Comparison of ENCODE assay signal across 8 cellular contexts in the genomic region with DNA sequence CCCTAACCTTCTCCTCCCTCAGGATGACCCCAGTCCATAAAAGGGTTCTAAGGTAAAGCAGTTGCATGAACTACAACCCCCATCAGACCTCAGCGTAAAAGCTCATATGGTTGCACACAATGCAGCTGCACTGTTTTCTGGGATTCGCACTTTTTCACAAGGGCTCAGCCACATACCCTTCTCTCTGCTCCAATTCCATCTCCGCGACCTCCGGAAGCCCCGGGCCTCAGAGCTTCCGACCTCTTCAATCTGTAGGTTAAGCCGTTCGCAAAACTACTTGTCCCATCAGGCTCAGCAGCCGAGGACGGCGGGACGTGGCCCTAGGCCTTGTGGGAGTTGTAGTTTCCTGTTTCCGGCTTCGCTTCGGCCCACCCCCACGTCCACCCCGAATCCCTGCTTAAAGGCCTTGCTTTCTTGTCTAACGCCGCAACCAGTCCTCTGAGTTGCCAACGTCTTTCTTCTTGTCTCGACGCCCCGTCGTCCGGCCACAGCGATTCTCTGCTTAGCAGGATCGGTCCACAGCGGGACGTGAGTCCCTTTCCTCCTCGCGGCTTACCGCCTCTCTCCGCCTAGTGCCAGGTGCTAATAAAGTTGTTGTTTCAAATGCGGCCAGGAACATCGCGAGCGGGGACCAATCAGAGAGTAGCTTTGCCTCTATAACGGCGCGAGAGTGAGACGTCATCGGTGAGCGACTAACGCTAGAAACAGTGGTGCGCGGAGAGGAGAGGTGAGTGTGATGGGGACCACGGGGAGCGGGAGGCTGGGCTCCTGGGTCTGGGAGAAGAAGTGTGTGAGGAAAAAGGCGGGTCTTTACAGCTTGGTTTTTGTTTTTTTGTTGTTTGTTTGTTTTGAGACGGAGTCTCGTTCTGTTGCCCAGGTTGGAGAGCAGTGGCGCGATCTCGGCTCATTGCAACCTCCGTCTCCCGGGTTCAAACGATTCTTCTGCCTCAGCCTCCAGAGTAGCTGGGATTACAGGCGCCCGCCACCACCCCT. TPM values are rescaled to one million over a fixed set of nuclear protein-coding genes. Genes with fewer than 3 reads are reported as not detected.
DNase-seq lines count a peak whose midpoint lies in the region; ATAC-seq and TF ChIP-seq lines count a peak whose summit lies in the region.

A gene with protein sequence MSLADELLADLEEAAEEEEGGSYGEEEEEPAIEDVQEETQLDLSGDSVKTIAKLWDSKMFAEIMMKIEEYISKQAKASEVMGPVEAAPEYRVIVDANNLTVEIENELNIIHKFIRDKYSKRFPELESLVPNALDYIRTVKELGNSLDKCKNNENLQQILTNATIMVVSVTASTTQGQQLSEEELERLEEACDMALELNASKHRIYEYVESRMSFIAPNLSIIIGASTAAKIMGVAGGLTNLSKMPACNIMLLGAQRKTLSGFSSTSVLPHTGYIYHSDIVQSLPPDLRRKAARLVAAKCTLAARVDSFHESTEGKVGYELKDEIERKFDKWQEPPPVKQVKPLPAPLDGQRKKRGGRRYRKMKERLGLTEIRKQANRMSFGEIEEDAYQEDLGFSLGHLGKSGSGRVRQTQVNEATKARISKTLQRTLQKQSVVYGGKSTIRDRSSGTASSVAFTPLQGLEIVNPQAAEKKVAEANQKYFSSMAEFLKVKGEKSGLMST (plus strand): TSS at position 684 of the 993 bp plus-strand sequence. CDS start 2,525 bp downstream, outside the sequence.
A gene with protein sequence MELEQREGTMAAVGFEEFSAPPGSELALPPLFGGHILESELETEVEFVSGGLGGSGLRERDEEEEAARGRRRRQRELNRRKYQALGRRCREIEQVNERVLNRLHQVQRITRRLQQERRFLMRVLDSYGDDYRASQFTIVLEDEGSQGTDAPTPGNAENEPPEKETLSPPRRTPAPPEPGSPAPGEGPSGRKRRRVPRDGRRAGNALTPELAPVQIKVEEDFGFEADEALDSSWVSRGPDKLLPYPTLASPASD (minus strand): TSS at position 587 of the 993 bp plus-strand sequence. CDS start 388 bp downstream, at position 199.

- intact Hi-C loops in activated CD4-positive, alpha-beta memory T cell treated with anti-CD3 and anti-CD28 coated beads for 36 hours (cut with micrococcal nuclease), result loop anchor here (1.0 to 10.0 kb wide), 8 partner anchors 13 to 1928 kb away; a partner anchor contains a TSS
- intact Hi-C loops in right lobe of liver (cut with DNase I), result no loop called here

- peaks cover 27% of the 10 kb centered on the region for H3K4me1 Mint-ChIP-seq in activated CD4-positive, alpha-beta memory T cell treated with anti-CD3 and anti-CD28 coated beads for 36 hours (ENCODE audit: low read depth)

- peak; percentile 99 for DNase-seq in CD1c-positive myeloid dendritic cell (ENCODE audit: extremely low spot score)
- peak; percentile 95 for DNase-seq in NCI-H82 treated with DMSO at 0.1 percent for 48 hours (lab: John Stamatoyannopoulos, UW; ENCODE audit: unreplicated experiment)
- peak; percentile 98 for DNase-seq in activated CD4-positive, alpha-beta memory T cell treated with anti-CD3 and anti-CD28 coated beads for 36 hours
- peak; percentile 95 to 97 (median 95) for DNase-seq in right lobe of liver
- DNase-seq in stimulated activated CD4-positive, alpha-beta T cell treated with anti-CD3 and anti-CD28 coated beads, Interleukin-4, amount 100 ng/mL, for 4 hours, result peak; percentile 92 to 96

- H3K9me3 Mint-ChIP-seq in activated CD4-positive, alpha-beta memory T cell treated with anti-CD3 and anti-CD28 coated beads for 36 hours, result no peaks in the 10 kb centered on the region

- no peaks in the 10 kb centered on the region for H3K27me3 Mint-ChIP-seq in activated CD4-positive, alpha-beta memory T cell treated with anti-CD3 and anti-CD28 coated beads for 36 hours

- no peak for TF ChIP-seq CTCF in right lobe of liver (IDR thresholded peaks at IDR 0.05)

- H3K4me3 ChIP-seq in duodenal mucosa (ENCODE audit: low read depth in 1 of 2, low read length in 2 of 2), result peak within 1 kb of the TSS; percentile 84 to 95
- H3K4me3 ChIP-seq in right lobe of liver, result peak within 1 kb of the TSS; percentile 83 to 94 (median 84)

- H3K27ac ChIP-seq in duodenal mucosa (ENCODE audit: low read depth, low read length) (peak within 1 kb of the TSS; percentile 91), right lobe of liver (peak within 1 kb of the TSS; percentile 80 to 93 (median 86))

- POLR2A ChIA-PET in activated CD4-positive, alpha-beta memory T cell treated with anti-CD3 and anti-CD28 coated beads for 36 hours (lab: Charles Lee), result interaction anchor here (0.7 to 2.6 kb wide), 9 partner anchors 10 to 249 kb away, joined by 3 to 19 read pairs (median 6); a partner anchor contains a TSS

- under 1% methylated on average over 50 of the region's 60 CpGs for WGBS in right lobe of liver (ENCODE audit: insufficient coverage, low coverage, low lambda C conversion rate, missing lambda C conversion rate)

- H3K27ac Mint-ChIP-seq in activated CD4-positive, alpha-beta memory T cell treated with anti-CD3 and anti-CD28 coated beads for 36 hours, result peak within 1 kb of the TSS; percentile 96

- H3K9ac ChIP-seq in duodenal mucosa (ENCODE audit: low read depth in 1 of 2, low read length in 2 of 2), result peak within 1 kb of the TSS; percentile 64 to 71

- peaks cover 3 to 30% of the 10 kb centered on the region in 2 donors for H3K36me3 ChIP-seq in duodenal mucosa (ENCODE audit: control insufficient read depth in 1 of 2, insufficient read depth in 2 of 2, low read length in 2 of 2)
- H3K36me3 ChIP-seq in right lobe of liver, result peaks cover 0 to 23% (median 6%) of the 10 kb centered on the region in 4 donors

- H3K4me1 ChIP-seq in duodenal mucosa (ENCODE audit: control insufficient read depth in 1 of 2, insufficient read depth in 2 of 2, low read length in 2 of 2) (peaks cover 8 to 19% of the 10 kb centered on the region in 2 donors), right lobe of liver (peaks cover 0 to 19% (median 7%) of the 10 kb centered on the region in 4 donors)

- peak; percentile 56 for TF ChIP-seq POLR2A in right lobe of liver (IDR thresholded peaks at IDR 0.05)

- H3K27me3 ChIP-seq in duodenal mucosa (ENCODE audit: control insufficient read depth in 1 of 2, insufficient read depth in 2 of 2, low read length in 2 of 2) (no peaks in the 10 kb centered on the region), right lobe of liver (no peaks in the 10 kb centered on the region)

- no peaks in the 10 kb centered on the region for H3K9me3 ChIP-seq in duodenal mucosa (ENCODE audit: control insufficient read depth in 1 of 2, low read length in 2 of 2)
- H3K9me3 ChIP-seq in right lobe of liver, result no peaks in the 10 kb centered on the region

- H3K36me3 Mint-ChIP-seq in activated CD4-positive, alpha-beta memory T cell treated with anti-CD3 and anti-CD28 coated beads for 36 hours, result peaks cover 30% of the 10 kb centered on the region

- ATAC-seq in GM19438 (IDR thresholded peaks at IDR 0.05; ENCODE audit: low read depth, unreplicated experiment) (peak; percentile 80), HG03575 (IDR thresholded peaks at IDR 0.05; ENCODE audit: extremely low read depth, insufficient number of reproducible peaks, low FRiP score, unreplicated experiment) (peak; percentile 43), right lobe of liver (peak; percentile 93 to 98 (median 96))

- H3K4me3 Mint-ChIP-seq in activated CD4-positive, alpha-beta memory T cell treated with anti-CD3 and anti-CD28 coated beads for 36 hours, result peak within 1 kb of the TSS; percentile 85

- CTCF ChIA-PET in activated CD4-positive, alpha-beta memory T cell treated with anti-CD3 and anti-CD28 coated beads for 36 hours (lab: Charles Lee), result interaction anchor here (1.0 to 1.7 kb wide), 2 partner anchors 20 to 22 kb away, joined by 3 to 5 read pairs; a partner anchor contains a TSS

RNA-seq across cellular contexts. Expression of the first gene that starts in this region (rescaled TPM):
- total RNA-seq in activated CD4-positive, alpha-beta memory T cell treated with anti-CD3 and anti-CD28 coated beads for 36 hours, result 10 to 100 TPM; 74.4 to 74.6 TPM
- 10 to 100 TPM; 22.1 to 34.9 (median 27.9) TPM for total RNA-seq in right lobe of liver

RNA-seq across cellular contexts. Expression of the second gene that starts in this region (rescaled TPM):
- 10 to 100 TPM; 27.1 to 31.6 TPM for total RNA-seq in activated CD4-positive, alpha-beta memory T cell treated with anti-CD3 and anti-CD28 coated beads for 36 hours
- 1 to 10 TPM; 3.5 to 8.2 (median 5.7) TPM for total RNA-seq in right lobe of liver

Comparison
In these comparisons a context has a peak if more than half of its experiments do, and no peak if none do; other contexts are left out.
1. Peak in every context shown above with its lines: DNase-seq, ATAC-seq, H3K4me3 ChIP-seq and H3K27ac ChIP-seq.
2. ATAC-seq: peak in every context shown above with its lines; median percentile 96 in right lobe of liver; 80 in GM19438; 43 in HG03575.